22 cellular contexts compared by ENCODE assay signal in the genomic region with DNA sequence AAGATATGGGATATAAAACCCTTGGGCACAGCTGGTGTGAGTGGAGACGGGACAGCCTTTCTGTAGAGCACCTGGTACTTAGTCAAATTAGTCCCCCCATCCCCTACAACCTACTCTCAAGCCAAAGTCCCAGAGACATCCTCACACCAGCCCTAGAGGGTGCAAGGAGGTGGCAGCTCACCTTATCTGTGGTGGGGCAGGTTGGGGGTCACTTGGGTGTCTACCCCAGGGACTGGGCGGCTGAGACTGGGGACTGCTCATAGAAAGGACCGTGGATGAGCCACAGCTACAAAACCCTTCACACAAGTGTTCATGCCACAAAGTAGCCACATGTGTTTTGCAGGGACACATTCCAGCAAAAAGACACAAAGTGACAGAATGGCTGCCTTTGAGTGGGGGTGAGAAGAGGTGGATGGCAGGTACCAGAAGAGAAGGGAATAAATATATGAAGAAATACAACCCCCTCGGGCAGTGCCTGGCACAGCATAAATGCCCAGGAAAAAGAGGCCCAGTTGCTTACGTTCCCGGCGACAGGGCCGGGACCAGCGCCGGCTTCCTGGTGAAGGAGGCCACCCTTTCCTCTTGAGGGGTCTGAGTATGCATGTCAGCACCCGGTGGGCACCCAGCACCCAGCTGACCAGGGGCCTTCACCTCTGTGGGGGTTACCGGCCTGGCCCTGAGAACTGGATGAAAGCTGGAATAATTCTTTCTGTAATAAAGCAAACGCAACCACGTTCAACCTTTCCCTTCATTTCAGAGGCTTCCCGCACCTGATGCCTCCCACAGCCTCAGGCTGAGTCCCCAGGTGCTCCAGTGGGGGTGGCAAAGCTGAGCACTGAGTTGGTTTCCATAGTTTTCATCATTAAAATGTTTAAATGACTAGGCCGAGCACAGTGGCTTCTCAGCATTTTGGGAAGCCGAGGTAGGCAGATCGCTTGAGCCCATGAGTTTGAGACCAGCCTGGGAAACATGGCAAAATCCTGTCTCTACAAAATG. TPM values are rescaled to one million over a fixed set of nuclear protein-coding genes. Genes with fewer than 3 reads are reported as not detected.
DNase-seq lines count a peak whose midpoint lies in the region; ATAC-seq, FAIRE-seq and TF ChIP-seq lines count a peak whose summit lies in the region.
"Had no signal": no experiment of that assay in that cellular context is flagged by ENCODE, and none has a peak within 500 bp of the region (broad histone marks: within the 10 kb centered on the region; RNA-seq: fewer than 3 reads in every experiment).

No MANE protein-coding gene starts in this region.

- H3K36me3 Mint-ChIP-seq in chondrocyte (ENCODE audit: low read depth) = no peaks in the 10 kb centered on the region
- H3K36me3 Mint-ChIP-seq in activated T-cell treated with anti-CD3 and anti-CD28 coated beads, Interleukin-2, amount 50 U/mL, for 72 hours (ENCODE audit: insufficient read depth in 2 of 2) = no peaks in the 10 kb centered on the region
- H3K36me3 Mint-ChIP-seq: CD4-positive, CD25-positive, alpha-beta regulatory T cell; CD8-positive, alpha-beta T cell had no signal

- FAIRE-seq in HTR-8/SVneo (lab: Jason Lieb, UNC) = peak; percentile 9
- no peak for FAIRE-seq in H54 (lab: Jason Lieb, UNC)
- FAIRE-seq: A204.1, G401.6, GM12892, GM19239, H1 had no signal

- no peaks in the 10 kb centered on the region for H3K27me3 Mint-ChIP-seq in chondrocyte (ENCODE audit: low read depth)
- H3K27me3 Mint-ChIP-seq in activated T-cell treated with anti-CD3 and anti-CD28 coated beads, Interleukin-2, amount 50 U/mL, for 72 hours (ENCODE audit: low read depth) = peaks cover 8% of the 10 kb centered on the region

- no peak for TF ChIP-seq CTCF in chondrocyte (IDR thresholded peaks at IDR 0.05)

- no peak overlapping the region for H3K4me3 Mint-ChIP-seq in chondrocyte (ENCODE audit: unreplicated experiment)
- no peak overlapping the region for H3K4me3 Mint-ChIP-seq in activated T-cell treated with anti-CD3 and anti-CD28 coated beads, Interleukin-2, amount 50 U/mL, for 72 hours
- H3K4me3 Mint-ChIP-seq: B cell; CD8-positive, alpha-beta T cell; H9 had no signal

- peaks cover 12% of the 10 kb centered on the region for H3K4me1 Mint-ChIP-seq in chondrocyte (ENCODE audit: low read depth)
- peaks cover 4% of the 10 kb centered on the region for H3K4me1 Mint-ChIP-seq in activated T-cell treated with anti-CD3 and anti-CD28 coated beads, Interleukin-2, amount 50 U/mL, for 72 hours (ENCODE audit: low read depth)

- TF ChIP-seq POLR2A in H54 (IDR thresholded peaks at IDR 0.05; ENCODE audit: low read depth, low read length) = no peak

- H3K27ac Mint-ChIP-seq in chondrocyte (ENCODE audit: unreplicated experiment) = peak overlapping the region; percentile 36
- H3K27ac Mint-ChIP-seq in activated T-cell treated with anti-CD3 and anti-CD28 coated beads, Interleukin-2, amount 50 U/mL, for 72 hours = no peak overlapping the region
- H3K27ac Mint-ChIP-seq: B cell; CD4-positive, CD25-positive, alpha-beta regulatory T cell; CD8-positive, alpha-beta T cell; H9 had no signal

- no peaks in the 10 kb centered on the region for H3K9me3 Mint-ChIP-seq in chondrocyte (ENCODE audit: low read depth)
- no peaks in the 10 kb centered on the region for H3K9me3 Mint-ChIP-seq in activated T-cell treated with anti-CD3 and anti-CD28 coated beads, Interleukin-2, amount 50 U/mL, for 72 hours
- H3K9me3 Mint-ChIP-seq: CD4-positive, CD25-positive, alpha-beta regulatory T cell; CD8-positive, alpha-beta T cell; H9 had no signal

- DNase-seq in HTR-8/SVneo (ENCODE audit: insufficient read length, low spot score) = no peak
- no peak for DNase-seq in chondrocyte (ENCODE audit: low spot score)
- peak; percentile 1 for DNase-seq in iPS-NIHi7 (ENCODE audit: extremely low spot score)
- peak; percentile 67 for DNase-seq in putamen (ENCODE audit: low spot score)
- DNase-seq in NCI-H526 treated with DMSO at 0.1 percent for 48 hours (lab: John Stamatoyannopoulos, UW) = no peak
- no peak for DNase-seq in activated T-cell treated with anti-CD3 and anti-CD28 coated beads, Interleukin-2, amount 50 U/mL, for 72 hours
- no peak for DNase-seq in H54 (ENCODE audit: insufficient read length, low spot score)
- DNase-seq: Caco-2; CD4-positive, CD25-positive, alpha-beta regulatory T cell; CD8-positive, alpha-beta T cell; DMS153; DND-41; GM23248; H9 had no signal

- ATAC-seq in activated T-cell treated with anti-CD3 and anti-CD28 coated beads, Interleukin-2, amount 50 U/mL, for 72 hours (replicated peaks in 1 of 2) = no peak
- no peak for ATAC-seq in GM18867 (IDR thresholded peaks at IDR 0.05; ENCODE audit: unreplicated experiment)
- ATAC-seq: CD8-positive, alpha-beta T cell; HCT116 had no signal

RNA-seq across cellular contexts. Expression of gene CEBPB, which starts 14.4 kb away (rescaled TPM):
- 20.4 to 81.4 TPM (median 78.7 TPM) in 3 replicates for total RNA-seq in chondrocyte
- total RNA-seq in activated T-cell treated with anti-CD3 and anti-CD28 coated beads, Interleukin-2, amount 50 U/mL, for 72 hours = 100 to 1,000 TPM; 111 to 134 TPM

RNA-seq across cellular contexts. Expression of gene PEDS1, which starts 22.7 kb away (rescaled TPM):
- total RNA-seq in chondrocyte = 36.8 to 42.3 TPM (median 41.4 TPM) in 3 replicates
- 10 to 100 TPM; 14.4 to 17.9 TPM for total RNA-seq in activated T-cell treated with anti-CD3 and anti-CD28 coated beads, Interleukin-2, amount 50 U/mL, for 72 hours

Comparison
In these comparisons a context has a peak if more than half of its experiments do, and no peak if none do; other contexts are left out.
1. DNase-seq: peak in iPS-NIHi7 (single experiment) and putamen (single experiment); none in HTR-8/SVneo (single experiment), chondrocyte (single experiment), NCI-H526 treated with DMSO at 0.1 percent for 48 hours (single experiment), activated T-cell treated with anti-CD3 and anti-CD28 coated beads, Interleukin-2, amount 50 U/mL, for 72 hours (0 of 2) and H54 (single experiment).